ENCODE assay signal across 1 cellular context in genomic region chr2:150255528-150255927, GRCh38.
TF ChIP-seq lines count a peak whose summit lies in the region.

No MANE protein-coding gene starts in this region.

TF ChIP-seq in liver, 16 proteins besides CTCF, POLR2A, EP300 and RAD21 (continued from another document):
- TF ChIP-seq FOXA2 (IDR thresholded peaks at IDR 0.05): no peak
- TF ChIP-seq RXRA (IDR thresholded peaks at IDR 0.05): peak; percentile 41 to 52
- peak; percentile 66 to 67 for TF ChIP-seq HNF4A (conservative IDR thresholded peaks at IDR 0.05)
- no peak for TF ChIP-seq JUND (IDR thresholded peaks at IDR 0.05)
- TF ChIP-seq TAF1 (conservative IDR thresholded peaks at IDR 0.05): no peak
- peak; percentile 24 for TF ChIP-seq SP1 (IDR thresholded peaks at IDR 0.05)
- TF ChIP-seq, protein P1, sequence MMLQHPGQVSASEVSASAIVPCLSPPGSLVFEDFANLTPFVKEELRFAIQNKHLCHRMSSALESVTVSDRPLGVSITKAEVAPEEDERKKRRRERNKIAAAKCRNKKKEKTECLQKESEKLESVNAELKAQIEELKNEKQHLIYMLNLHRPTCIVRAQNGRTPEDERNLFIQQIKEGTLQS (IDR thresholded peaks at IDR 0.05): no peak
